ENCODE assay signal across 27 cellular contexts in the genomic region with DNA sequence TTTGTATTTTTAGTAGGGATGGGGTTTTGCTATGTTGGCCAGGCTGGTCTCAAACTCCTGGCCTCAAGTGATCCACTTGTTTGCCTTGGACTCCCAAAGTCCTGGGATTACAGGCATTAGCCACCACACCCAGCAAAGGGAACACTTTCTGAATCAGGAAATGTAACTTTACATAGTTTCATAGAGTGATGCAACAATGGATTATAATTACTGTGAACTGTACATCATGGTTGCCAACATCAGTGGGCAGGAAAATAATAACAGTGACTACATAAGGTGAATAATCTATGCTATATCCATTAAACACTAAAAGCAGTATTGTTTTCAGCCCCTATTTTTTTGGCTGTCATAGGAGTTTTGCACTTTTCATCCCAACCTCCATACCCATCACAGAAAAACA. TPM values are rescaled to one million over a fixed set of nuclear protein-coding genes. Genes with fewer than 3 reads are reported as not detected.
DNase-seq lines count a peak whose midpoint lies in the region; ATAC-seq and TF ChIP-seq lines count a peak whose summit lies in the region.
"Had no signal": no experiment of that assay in that cellular context is flagged by ENCODE, and none has a peak within 500 bp of the region (broad histone marks: within the 10 kb centered on the region; RNA-seq: fewer than 3 reads in every experiment).

No MANE protein-coding gene starts in this region.

- no peaks in the 10 kb centered on the region for H3K9me3 ChIP-seq in WERI-Rb-1 (ENCODE audit: severe bottlenecking)
- H3K9me3 ChIP-seq: ascending aorta, ovary, spleen, upper lobe of left lung had no signal

- no peaks in the 10 kb centered on the region for H3K9me3 Mint-ChIP-seq in activated CD8-positive, alpha-beta T cell treated with anti-CD3 and anti-CD28 coated beads, Interleukin-2, amount 10 ng/mL, durations not matched to agents 7 days and 5 days (ENCODE audit: insufficient read depth)
- H3K9me3 Mint-ChIP-seq: activated naive CD8-positive, alpha-beta T cell treated with anti-CD3 and anti-CD28 coated beads for 36 hours had no signal

- H3K4me3 Mint-ChIP-seq in activated CD8-positive, alpha-beta T cell treated with anti-CD3 and anti-CD28 coated beads, Interleukin-2, amount 10 ng/mL, durations not matched to agents 7 days and 5 days: no peak overlapping the region
- H3K4me3 Mint-ChIP-seq: activated naive CD8-positive, alpha-beta T cell treated with anti-CD3 and anti-CD28 coated beads for 36 hours; CD4-positive, alpha-beta memory T cell had no signal

- H3K27me3 Mint-ChIP-seq in activated CD8-positive, alpha-beta T cell treated with anti-CD3 and anti-CD28 coated beads, Interleukin-2, amount 10 ng/mL, durations not matched to agents 7 days and 5 days (ENCODE audit: low read depth): peaks cover 5% of the 10 kb centered on the region
- H3K27me3 Mint-ChIP-seq: activated naive CD8-positive, alpha-beta T cell treated with anti-CD3 and anti-CD28 coated beads for 36 hours; CD4-positive, alpha-beta memory T cell had no signal

- H3K36me3 ChIP-seq in WERI-Rb-1: no peaks in the 10 kb centered on the region
- H3K36me3 ChIP-seq: ascending aorta, ovary, spleen, upper lobe of left lung had no signal

- no peak for ATAC-seq in activated CD8-positive, alpha-beta T cell treated with anti-CD3 and anti-CD28 coated beads, Interleukin-2, amount 10 ng/mL, durations not matched to agents 7 days and 5 days

- H3K27ac Mint-ChIP-seq in activated CD8-positive, alpha-beta T cell treated with anti-CD3 and anti-CD28 coated beads, Interleukin-2, amount 10 ng/mL, durations not matched to agents 7 days and 5 days: no peak overlapping the region
- H3K27ac Mint-ChIP-seq: activated naive CD8-positive, alpha-beta T cell treated with anti-CD3 and anti-CD28 coated beads for 36 hours; CD4-positive, alpha-beta memory T cell had no signal

- POLR2A ChIA-PET in activated CD8-positive, alpha-beta T cell treated with anti-CD3 and anti-CD28 coated beads, Interleukin-2, amount 10 ng/mL, durations not matched to agents 7 days and 5 days (lab: Charles Lee): no interaction called here

- no peak overlapping the region for H3K4me3 ChIP-seq in cardiac fibroblast (replicated peaks in 1 of 2; ENCODE audit: low read depth in 2 of 2, low read length in 2 of 2)
- no peak overlapping the region for H3K4me3 ChIP-seq in fibroblast of villous mesenchyme (ENCODE audit: low read depth, low read length)
- no peak overlapping the region for H3K4me3 ChIP-seq in WERI-Rb-1 (ENCODE audit: low read depth, low read length)
- H3K4me3 ChIP-seq: ascending aorta, lung, ovary, spleen, upper lobe of left lung had no signal

- CTCF ChIA-PET in activated CD8-positive, alpha-beta T cell treated with anti-CD3 and anti-CD28 coated beads, Interleukin-2, amount 10 ng/mL, durations not matched to agents 7 days and 5 days (lab: Charles Lee): interaction anchor here (1.1 kb wide), 1 partner anchor 160 kb away, joined by 4 read pairs; no protein-coding TSS in a partner anchor

- H3K4me1 Mint-ChIP-seq in activated CD8-positive, alpha-beta T cell treated with anti-CD3 and anti-CD28 coated beads, Interleukin-2, amount 10 ng/mL, durations not matched to agents 7 days and 5 days (ENCODE audit: low read depth): peaks cover 3% of the 10 kb centered on the region

- H3K27me3 ChIP-seq in WERI-Rb-1 (ENCODE audit: insufficient read depth, low read depth, severe bottlenecking): no peaks in the 10 kb centered on the region
- H3K27me3 ChIP-seq: ascending aorta, ovary, spleen, upper lobe of left lung had no signal

- H3K36me3 Mint-ChIP-seq in activated CD8-positive, alpha-beta T cell treated with anti-CD3 and anti-CD28 coated beads, Interleukin-2, amount 10 ng/mL, durations not matched to agents 7 days and 5 days (ENCODE audit: low read depth): peaks cover 3% of the 10 kb centered on the region
- H3K36me3 Mint-ChIP-seq: activated naive CD8-positive, alpha-beta T cell treated with anti-CD3 and anti-CD28 coated beads for 36 hours had no signal

- DNase-seq in EH (ENCODE audit: low read depth) (peak; percentile 19), MV-4-11 (lab: John Stamatoyannopoulos, UW) (peak; percentile 48), cardiac fibroblast (ENCODE audit: low read depth in 2 of 2) (peak; percentile 25 to 52), fibroblast of villous mesenchyme (ENCODE audit: low read depth) (peak; percentile 7), WERI-Rb-1 (no peak), AML-193 (lab: John Stamatoyannopoulos, UW) (no peak)
- no peak for DNase-seq in activated CD8-positive, alpha-beta T cell treated with anti-CD3 and anti-CD28 coated beads, Interleukin-2, amount 10 ng/mL, durations not matched to agents 7 days and 5 days
- DNase-seq: activated CD4-positive, CD25-positive, alpha-beta regulatory T cell treated with anti-CD3 and anti-CD28 coated beads, Interleukin-2, amount 50 U/mL, for 72 hours; activated effector memory CD4-positive, alpha-beta T cell treated with anti-CD3 and anti-CD28 coated beads, Interleukin-2, amount 50 U/mL, for 16 hours; activated naive CD8-positive, alpha-beta T cell treated with anti-CD3 and anti-CD28 coated beads for 36 hours; activated T-cell treated with anti-CD3 and anti-CD28 coated beads, Interleukin-2, amount 50 U/mL, for 1 hour; CD4-positive, alpha-beta memory T cell; central memory CD4-positive, alpha-beta T cell; dermis blood vessel endothelial cell; EL; NCI-H2029; NCI-H524 treated with DMSO at 0.1 percent for 48 hours; NK-92 treated with Interleukin-12 subunit alpha and Interleukin-12 subunit beta, amount 100 ng/mL, for 24 hours; ovary; spleen; stimulated activated CD4-positive, alpha-beta T cell treated with anti-CD3 and anti-CD28 coated beads, Interleukin-2, amount 100 ng/mL, for 48 hours; T-helper 1 cell had no signal

- TF ChIP-seq CTCF in cardiac fibroblast (IDR thresholded peaks at IDR 0.05; ENCODE audit: low read depth, low read length) (no peak), fibroblast of villous mesenchyme (IDR thresholded peaks at IDR 0.05; ENCODE audit: insufficient read depth, low read depth, low read length) (no peak), WERI-Rb-1 (IDR thresholded peaks at IDR 0.05; ENCODE audit: low read depth, low read length) (no peak)

- H3K27ac ChIP-seq in WERI-Rb-1: no peak overlapping the region
- H3K27ac ChIP-seq: ascending aorta, ovary, spleen, upper lobe of left lung had no signal

RNA-seq across cellular contexts. Expression of a gene that starts 5.0 kb away (rescaled TPM):
- 32.2 and 44.0 TPM in 2 replicates for total RNA-seq in fibroblast of villous mesenchyme
- 10 to 100 TPM; 58.8 to 60.2 TPM for total RNA-seq in activated CD8-positive, alpha-beta T cell treated with anti-CD3 and anti-CD28 coated beads, Interleukin-2, amount 10 ng/mL, durations not matched to agents 7 days and 5 days

RNA-seq across cellular contexts. Expression of a gene that starts 44.4 kb away (rescaled TPM):
- total RNA-seq in fibroblast of villous mesenchyme: 21.3 and 34.5 TPM in 2 replicates
- 100 to 1,000 TPM; 115 to 118 TPM for total RNA-seq in activated CD8-positive, alpha-beta T cell treated with anti-CD3 and anti-CD28 coated beads, Interleukin-2, amount 10 ng/mL, durations not matched to agents 7 days and 5 days

RNA-seq across cellular contexts. Expression of a gene that starts 44.4 kb away (rescaled TPM):
- 25.1 and 36.7 TPM in 2 replicates for total RNA-seq in fibroblast of villous mesenchyme
- total RNA-seq in activated CD8-positive, alpha-beta T cell treated with anti-CD3 and anti-CD28 coated beads, Interleukin-2, amount 10 ng/mL, durations not matched to agents 7 days and 5 days: 100 to 1,000 TPM; 124 to 127 TPM

RNA-seq across cellular contexts. Expression of a gene that starts 57.8 kb away (rescaled TPM):
- under 0.01 TPM in 2 replicates for total RNA-seq in fibroblast of villous mesenchyme
- total RNA-seq in activated CD8-positive, alpha-beta T cell treated with anti-CD3 and anti-CD28 coated beads, Interleukin-2, amount 10 ng/mL, durations not matched to agents 7 days and 5 days: 10 to 100 TPM; 36.6 to 38.6 TPM
- total RNA-seq: ascending aorta, RPMI7951, SK-MEL-5 had no signal

Comparison
In these comparisons a context has a peak if more than half of its experiments do, and no peak if none do; other contexts are left out.
1. DNase-seq: peak in EH (single experiment), MV-4-11 (single experiment), cardiac fibroblast (2 of 2) and fibroblast of villous mesenchyme (single experiment); none in WERI-Rb-1 (single experiment), AML-193 (0 of 2) and activated CD8-positive, alpha-beta T cell treated with anti-CD3 and anti-CD28 coated beads, Interleukin-2, amount 10 ng/mL, durations not matched to agents 7 days and 5 days (single experiment).